8 cellular contexts compared by ENCODE assay signal in the genomic region with DNA sequence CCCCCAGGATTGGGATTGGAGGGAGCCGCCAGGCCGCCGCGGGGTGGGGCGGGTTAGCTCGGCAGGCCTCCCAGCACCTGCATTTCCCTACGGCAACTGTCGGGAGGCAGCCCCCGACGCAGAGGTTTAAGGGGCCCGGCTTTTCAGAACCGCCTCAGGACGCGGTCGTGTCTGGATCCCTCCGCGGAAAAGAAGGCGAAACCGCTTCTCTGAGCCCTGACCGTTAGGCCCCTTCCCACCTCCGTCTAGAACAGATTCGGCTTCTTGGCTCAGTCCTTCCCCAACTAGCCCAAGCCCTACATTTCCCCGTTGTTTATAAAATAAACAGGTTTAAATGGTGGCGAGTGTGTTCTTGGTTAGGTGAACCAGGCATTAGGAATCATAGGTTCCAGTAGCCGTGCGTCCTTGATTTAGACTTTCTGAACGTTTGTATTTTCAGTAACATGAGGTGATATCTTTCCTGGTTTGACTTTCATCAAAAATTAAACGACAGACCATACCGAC. TPM values are rescaled to one million over a fixed set of nuclear protein-coding genes. Genes with fewer than 3 reads are reported as not detected.
DNase-seq lines count a peak whose midpoint lies in the region; ATAC-seq, FAIRE-seq and TF ChIP-seq lines count a peak whose summit lies in the region.

No MANE protein-coding gene starts in this region.

- CTCF ChIA-PET in mammary epithelial cell (lab: Charles Lee; ENCODE audit: low non-redundant PET): no interaction called here

- H3K79me2 ChIP-seq in ACC112 (ENCODE audit: control insufficient read depth, insufficient read depth, low read length, unreplicated experiment) (peaks cover 63% of the 10 kb centered on the region), mammary epithelial cell (ENCODE audit: insufficient read depth, low read length) (peaks cover 64% of the 10 kb centered on the region)

- DNase-seq in NCI-H2227 (lab: John Stamatoyannopoulos, UW; ENCODE audit: unreplicated experiment) (peak; percentile 74), mammary epithelial cell (no peak), right lobe of liver (no peak), tibial artery (no peak), GM19239 (ENCODE audit: insufficient read length, low spot score) (no peak)
- no peak for DNase-seq in activated CD8-positive, alpha-beta memory T cell treated with anti-CD3 and anti-CD28 coated beads, Interleukin-2, amount 50 U/mL, for 48 hours

- BruUV-seq in mammary epithelial cell (replicated peaks; lab: Mats Ljungman, UMichigan): TSS peak; percentile 65

- ATAC-seq in GM19023 (IDR thresholded peaks at IDR 0.05; ENCODE audit: unreplicated experiment) (peak; percentile 0), right lobe of liver (peak; percentile 12 to 34 (median 20))

- H3K36me3 ChIP-seq in ACC112 (ENCODE audit: insufficient read depth, low read length) (peaks cover 36% of the 10 kb centered on the region), mammary epithelial cell (ENCODE audit: insufficient read depth, low read length) (peaks cover 31% of the 10 kb centered on the region), right lobe of liver (peaks cover 0 to 32% (median 24%) of the 10 kb centered on the region in 4 donors), tibial artery (peaks cover 26 to 31% (median 27%) of the 10 kb centered on the region in 3 donors)

- H3K4me1 ChIP-seq in ACC112 (ENCODE audit: control insufficient read depth, insufficient read depth, low read length, unreplicated experiment) (peaks cover 35% of the 10 kb centered on the region), mammary epithelial cell (ENCODE audit: insufficient read depth, low read length) (peaks cover 23% of the 10 kb centered on the region), right lobe of liver (peaks cover 0 to 21% (median 0%) of the 10 kb centered on the region in 4 donors), tibial artery (peaks cover 0 to 49% (median 39%) of the 10 kb centered on the region in 4 donors)

- TF ChIP-seq POLR2A in right lobe of liver (IDR thresholded peaks at IDR 0.05): no peak

- FAIRE-seq in GM19239 (lab: Jason Lieb, UNC): no peak

- peak overlapping the region; percentile 47 for H2AFZ ChIP-seq in ACC112 (ENCODE audit: low read length, unreplicated experiment)
- peak overlapping the region; percentile 90 for H2AFZ ChIP-seq in mammary epithelial cell (ENCODE audit: low read depth, low read length)

- TF ChIP-seq CTCF in mammary epithelial cell (conservative IDR thresholded peaks at IDR 0.05 in 1 of 2, IDR thresholded peaks at IDR 0.05 in 1 of 2; ENCODE audit: extremely low read depth in 1 of 2, insufficient read depth in 1 of 2, low read depth in 1 of 2, low read length in 2 of 2) (no peak), right lobe of liver (IDR thresholded peaks at IDR 0.05) (no peak), tibial artery (IDR thresholded peaks at IDR 0.05) (no peak)

- H3K9me3 ChIP-seq in mammary epithelial cell (replicated peaks; ENCODE audit: insufficient read depth, low read length) (no peaks in the 10 kb centered on the region), right lobe of liver (no peaks in the 10 kb centered on the region), tibial artery (no peaks in the 10 kb centered on the region)

- H3K27me3 ChIP-seq in ACC112 (ENCODE audit: insufficient read depth, low read length): no peaks in the 10 kb centered on the region
- no peaks in the 10 kb centered on the region for H3K27me3 ChIP-seq in mammary epithelial cell (ENCODE audit: insufficient read depth, low read length)
- no peaks in the 10 kb centered on the region for H3K27me3 ChIP-seq in right lobe of liver
- no peaks in the 10 kb centered on the region for H3K27me3 ChIP-seq in tibial artery

- under 1% methylated on average over 15 of the region's 29 CpGs for WGBS in mammary epithelial cell (ENCODE audit: low coverage, missing lambda C conversion rate)
- WGBS in right lobe of liver (ENCODE audit: insufficient coverage, low coverage, low lambda C conversion rate, missing lambda C conversion rate): 0% methylated on average over 8 of the region's 29 CpGs

- peak overlapping the region; percentile 99 for H3K27ac ChIP-seq in ACC112 (ENCODE audit: low read depth, low read length)
- peak overlapping the region; percentile 99 for H3K27ac ChIP-seq in mammary epithelial cell (ENCODE audit: insufficient read depth, low read depth, low read length)
- H3K27ac ChIP-seq in right lobe of liver: peak overlapping the region; percentile 100
- H3K27ac ChIP-seq in tibial artery: peak overlapping the region; percentile 100

- intact Hi-C loops in mammary epithelial cell (cut with micrococcal nuclease): loop anchor here (1.0 to 5.0 kb wide), 2 partner anchors 124 to 260 kb away; no protein-coding TSS in a partner anchor
- intact Hi-C loops in right lobe of liver (cut with DNase I): no loop called here
- intact Hi-C loops in tibial artery (cut with DNase I; ENCODE audit: low total_unique reads): no loop called here

- peak overlapping the region; percentile 100 for H3K9ac ChIP-seq in mammary epithelial cell (ENCODE audit: insufficient read depth, low read length)

- H4K20me1 ChIP-seq in mammary epithelial cell (ENCODE audit: insufficient read depth, low read length): peaks cover 28% of the 10 kb centered on the region

- H3K4me2 ChIP-seq in mammary epithelial cell (ENCODE audit: insufficient read depth, low read depth, low read length): peak overlapping the region; percentile 95

- in situ Hi-C loops in mammary epithelial cell (cut with MboI; ENCODE audit: low sequenced_read_pairs in 2 of 2): no loop called here

- dilution Hi-C loops in mammary epithelial cell (cut with HindIII; ENCODE audit: low sequenced_read_pairs): no loop called here

- H3K4me3 ChIP-seq in ACC112 (ENCODE audit: low read depth, low read length): peak overlapping the region; percentile 87
- peak overlapping the region; percentile 76 to 96 (median 85) for H3K4me3 ChIP-seq in mammary epithelial cell (replicated peaks in 1 of 3; ENCODE audit: insufficient read depth in 1 of 3, low read depth in 2 of 3, low read length in 3 of 3)
- peak overlapping the region; percentile 60 to 99 (median 86) for H3K4me3 ChIP-seq in right lobe of liver
- peak overlapping the region; percentile 87 to 96 for H3K4me3 ChIP-seq in tibial artery

RNA-seq across cellular contexts. Expression of a gene that starts 1.0 kb away (rescaled TPM):
- total RNA-seq in mammary epithelial cell (1,000 to 10,000 TPM; 1,127 to 2,810 TPM), right lobe of liver (100 to 1,000 TPM; 388 to 894 (median 659) TPM)
- polyA plus RNA-seq in mammary epithelial cell: 4,037 TPM
- polyA minus RNA-seq in mammary epithelial cell: 4,508 TPM
